ENCODE assay signal across 21 cellular contexts in the genomic region with DNA sequence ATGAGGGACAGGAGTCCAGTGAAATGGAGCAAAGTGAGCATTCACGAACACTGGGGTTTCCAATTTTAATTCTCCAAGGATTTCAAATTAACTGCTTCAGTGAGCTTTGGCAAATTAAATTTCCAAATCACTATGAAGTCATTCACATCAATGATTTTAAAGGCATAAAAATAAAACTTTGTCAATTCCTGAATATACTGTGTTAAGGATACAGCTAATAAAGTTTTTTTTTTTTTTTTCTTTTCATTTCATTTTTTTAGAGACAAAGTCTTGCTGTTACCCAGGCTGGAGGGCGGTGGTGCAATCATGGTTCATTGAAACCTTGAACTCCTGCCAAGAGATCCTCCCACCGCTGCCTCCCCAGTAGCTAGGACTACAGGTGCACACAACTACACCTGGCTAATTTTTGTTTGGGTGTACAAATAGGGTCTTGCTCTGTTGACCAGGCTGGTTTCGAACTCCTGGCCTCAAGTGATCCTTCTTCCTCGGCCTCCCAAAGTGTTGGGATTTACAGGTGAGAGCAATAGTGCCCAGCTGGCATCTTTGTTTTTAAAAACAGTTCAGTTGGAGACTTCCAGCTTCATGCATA. TPM values are rescaled to one million over a fixed set of nuclear protein-coding genes. Genes with fewer than 3 reads are reported as not detected.
DNase-seq lines count a peak whose midpoint lies in the region; ATAC-seq and TF ChIP-seq lines count a peak whose summit lies in the region.
"Had no signal": no experiment of that assay in that cellular context is flagged by ENCODE, and none has a peak within 500 bp of the region (broad histone marks: within the 10 kb centered on the region; RNA-seq: fewer than 3 reads in every experiment).

No MANE protein-coding gene starts in this region.

- H4K20me1 ChIP-seq in Loucy (ENCODE audit: insufficient read depth, low read length, poor library complexity, severe bottlenecking), result peaks cover 83% of the 10 kb centered on the region

- H3K27me3 Mint-ChIP-seq in activated T-helper 17 cell treated with anti-CD3 and anti-CD28 coated beads, Interleukin-2, amount 50 U/mL, for 72 hours, result no peaks in the 10 kb centered on the region
- H3K27me3 Mint-ChIP-seq in naive B cell, result no peaks in the 10 kb centered on the region
- H3K27me3 Mint-ChIP-seq: activated naive CD8-positive, alpha-beta T cell had no signal

- no peaks in the 10 kb centered on the region for H3K9me3 ChIP-seq in Loucy (ENCODE audit: insufficient read depth, low read depth, low read length)
- H3K9me3 ChIP-seq: BLaER1, body of pancreas, psoas muscle had no signal

- no peak overlapping the region for H2AFZ ChIP-seq in Loucy (ENCODE audit: low read length)

- no peaks in the 10 kb centered on the region; the same call in 1 of the 2 replicates for H3F3A ChIP-seq in Loucy (ENCODE audit: low read depth)

- no peaks in the 10 kb centered on the region for H3K9me3 Mint-ChIP-seq in activated T-helper 17 cell treated with anti-CD3 and anti-CD28 coated beads, Interleukin-2, amount 50 U/mL, for 72 hours
- peaks cover 0 to under 1% (median 0%) of the 10 kb centered on the region in 7 donors for H3K9me3 Mint-ChIP-seq in naive B cell

- H3K4me1 Mint-ChIP-seq in activated T-helper 17 cell treated with anti-CD3 and anti-CD28 coated beads, Interleukin-2, amount 50 U/mL, for 72 hours, result peaks cover 43% of the 10 kb centered on the region
- H3K4me1 Mint-ChIP-seq in naive B cell, result peaks cover 41 to 58% (median 56%) of the 10 kb centered on the region in 3 donors

- no peaks in the 10 kb centered on the region for H3K36me3 ChIP-seq in Loucy (ENCODE audit: insufficient read depth, low read length)

- H3K9ac ChIP-seq in Loucy (ENCODE audit: low read depth, low read length, poor library complexity, severe bottlenecking), result no peak overlapping the region
- H3K9ac ChIP-seq: BLaER1 had no signal

- peaks cover 99% of the 10 kb centered on the region for H3K79me2 ChIP-seq in Loucy (ENCODE audit: insufficient read depth, low read length)

- H3K4me3 ChIP-seq in Loucy (ENCODE audit: low read length, poor library complexity, severe bottlenecking), result no peak overlapping the region
- H3K4me3 ChIP-seq: BLaER1, body of pancreas, psoas muscle had no signal

- H3K9me2 ChIP-seq in Loucy (replicated peaks; ENCODE audit: low read depth, low read length), result no peaks in the 10 kb centered on the region

- H3K36me3 Mint-ChIP-seq in activated T-helper 17 cell treated with anti-CD3 and anti-CD28 coated beads, Interleukin-2, amount 50 U/mL, for 72 hours (ENCODE audit: low read depth), result peaks cover 45% of the 10 kb centered on the region
- H3K36me3 Mint-ChIP-seq in naive B cell, result peaks cover 0 to 5% of the 10 kb centered on the region in 2 donors

- peak overlapping the region; percentile 25 for H3K4me3 Mint-ChIP-seq in activated T-helper 17 cell treated with anti-CD3 and anti-CD28 coated beads, Interleukin-2, amount 50 U/mL, for 72 hours
- H3K4me3 Mint-ChIP-seq in naive B cell, result peak overlapping the region in 7 of 8 donors; percentile 10 to 66 (median 47)

- H3K27ac Mint-ChIP-seq in activated T-helper 17 cell treated with anti-CD3 and anti-CD28 coated beads, Interleukin-2, amount 50 U/mL, for 72 hours, result no peak overlapping the region
- peak overlapping the region in 4 of 6 donors; percentile 27 to 87 (median 78) for H3K27ac Mint-ChIP-seq in naive B cell

- no peak for TF ChIP-seq CTCF in Loucy (conservative IDR thresholded peaks at IDR 0.05; ENCODE audit: low read length)

- peak overlapping the region; percentile 80 for H3K4me2 ChIP-seq in Loucy (ENCODE audit: low read depth, low read length, poor library complexity, severe bottlenecking)
- H3K4me2 ChIP-seq: BLaER1 had no signal

- ATAC-seq in activated T-helper 17 cell treated with anti-CD3 and anti-CD28 coated beads, Interleukin-2, amount 50 U/mL, for 72 hours (replicated peaks), result no peak
- ATAC-seq in naive B cell (ENCODE audit: low read depth in 2 of 2) (no peak), HG02852 (IDR thresholded peaks at IDR 0.05; ENCODE audit: unreplicated experiment) (no peak)
- ATAC-seq: body of pancreas, psoas muscle had no signal

- H3K27me3 ChIP-seq in Loucy (ENCODE audit: insufficient read depth, low read length, poor library complexity, severe bottlenecking), result no peaks in the 10 kb centered on the region
- H3K27me3 ChIP-seq: BLaER1, body of pancreas had no signal

- peak; percentile 5 for DNase-seq in DMS53 (lab: John Stamatoyannopoulos, UW)
- no peak for DNase-seq in DMS53 treated with DMSO at 0.1 percent for 48 hours (lab: John Stamatoyannopoulos, UW; ENCODE audit: unreplicated experiment)
- no peak for DNase-seq in naive B cell
- DNase-seq in retina, result no peak
- DNase-seq in activated CD4-positive, alpha-beta T cell treated with anti-CD3 and anti-CD28 coated beads, Interleukin-2, amount 50 U/mL, for 1 hour, result no peak
- DNase-seq: activated CD4-positive, alpha-beta T cell treated with anti-CD3 and anti-CD28 coated beads, Interleukin-2, amount 50 U/mL, for 4 hours; activated T-cell treated with anti-CD3 and anti-CD28 coated beads, Interleukin-2, amount 50 U/mL, for 1 hour; body of pancreas; cortex of kidney; DMS153; foreskin fibroblast; NCI-H1417 treated with DMSO at 0.1 percent for 48 hours; NCI-H2227 treated with DMSO at 0.1 percent for 48 hours; NK-92 treated with Interleukin-12 subunit alpha and Interleukin-12 subunit beta, amount 100 ng/mL, for 24 hours; psoas muscle; stimulated activated CD8-positive, alpha-beta memory T cell treated with anti-CD3 and anti-CD28 coated beads, Interleukin-4, amount 100 ng/mL, for 48 hours had no signal

- peaks cover 60% of the 10 kb centered on the region for H3K4me1 ChIP-seq in Loucy (ENCODE audit: insufficient read depth, low read length, poor library complexity, severe bottlenecking)

RNA-seq across cellular contexts. Expression of a gene that starts 21.9 kb away (rescaled TPM):
- 10 to 100 TPM; 56.8 to 71.8 TPM for total RNA-seq in activated T-helper 17 cell treated with anti-CD3 and anti-CD28 coated beads, Interleukin-2, amount 50 U/mL, for 72 hours
- 10 to 100 TPM; 15.1 to 28.8 (median 22.2) TPM for polyA plus RNA-seq in naive B cell (ENCODE audit: low read depth in 6 of 6)
